23 cellular contexts compared by ENCODE assay signal in genomic region chr13:94454906-94455305, GRCh38. TPM values are rescaled to one million over a fixed set of nuclear protein-coding genes. Genes with fewer than 3 reads are reported as not detected.
DNase-seq lines count a peak whose midpoint lies in the region; ATAC-seq and FAIRE-seq lines count a peak whose summit lies in the region.
"Had no signal": no experiment of that assay in that cellular context is flagged by ENCODE, and none has a peak within 500 bp of the region (broad histone marks: within the 10 kb centered on the region; RNA-seq: fewer than 3 reads in every experiment).

No MANE protein-coding gene starts in this region.

- no peak overlapping the region for H3K27ac Mint-ChIP-seq in activated naive CD4-positive, alpha-beta T cell treated with anti-CD3 and anti-CD28 coated beads for 36 hours
- no peak overlapping the region for H3K27ac Mint-ChIP-seq in activated naive CD4-positive, alpha-beta T cell treated with anti-CD3 and anti-CD28 coated beads, Interleukin-2, amount 10 ng/mL, durations not matched to agents 7 days and 5 days
- no peak overlapping the region for H3K27ac Mint-ChIP-seq in stimulated activated effector memory CD8-positive, alpha-beta T cell treated with anti-CD3 and anti-CD28 coated beads, Interleukin-12 subunit alpha, Interleukin-12 subunit beta, amount 100 ng/mL, for 72 hours
- H3K27ac Mint-ChIP-seq: activated T-helper 1 cell treated with anti-CD3 and anti-CD28 coated beads, Interleukin-12 subunit alpha, Interleukin-12 subunit beta, Interleukin-2, Interleukin-4 antibody, amounts not matched to agents 30 ng/mL and 10 ng/mL and 1 ng/mL, durations not matched to agents 14 hours and 24 hours and 36 hours; CD4-positive, CD25-positive, alpha-beta regulatory T cell; GM23338; memory B cell; naive B cell had no signal

- H3K4me3 ChIP-seq in mesenchymal stem cell (ENCODE audit: insufficient read depth in 1 of 2, low read depth in 1 of 2, low read length in 2 of 2) = no peak overlapping the region
- H3K4me3 ChIP-seq: GM23338, spleen had no signal

- no peak overlapping the region for H3K9ac ChIP-seq in mesenchymal stem cell (ENCODE audit: low read length)

- no peak overlapping the region for H3K4me2 ChIP-seq in mesenchymal stem cell (ENCODE audit: low read length, poor library complexity, severe bottlenecking)
- H3K4me2 ChIP-seq: GM23338 had no signal

- no peaks in the 10 kb centered on the region for H3K4me1 ChIP-seq in mesenchymal stem cell (ENCODE audit: control insufficient read depth, insufficient read depth, low read depth, low read length)
- H3K4me1 ChIP-seq: spleen had no signal

- no peaks in the 10 kb centered on the region for H3K27me3 Mint-ChIP-seq in activated naive CD4-positive, alpha-beta T cell treated with anti-CD3 and anti-CD28 coated beads for 36 hours (ENCODE audit: low read depth)
- H3K27me3 Mint-ChIP-seq in activated naive CD4-positive, alpha-beta T cell treated with anti-CD3 and anti-CD28 coated beads, Interleukin-2, amount 10 ng/mL, durations not matched to agents 7 days and 5 days = no peaks in the 10 kb centered on the region

- H3K4me3 Mint-ChIP-seq in activated naive CD4-positive, alpha-beta T cell treated with anti-CD3 and anti-CD28 coated beads for 36 hours = no peak overlapping the region
- no peak overlapping the region for H3K4me3 Mint-ChIP-seq in activated naive CD4-positive, alpha-beta T cell treated with anti-CD3 and anti-CD28 coated beads, Interleukin-2, amount 10 ng/mL, durations not matched to agents 7 days and 5 days
- H3K4me3 Mint-ChIP-seq in stimulated activated effector memory CD8-positive, alpha-beta T cell treated with anti-CD3 and anti-CD28 coated beads, Interleukin-12 subunit alpha, Interleukin-12 subunit beta, amount 100 ng/mL, for 72 hours = no peak overlapping the region
- H3K4me3 Mint-ChIP-seq: activated T-helper 1 cell treated with anti-CD3 and anti-CD28 coated beads, Interleukin-12 subunit alpha, Interleukin-12 subunit beta, Interleukin-2, Interleukin-4 antibody, amounts not matched to agents 30 ng/mL and 10 ng/mL and 1 ng/mL, durations not matched to agents 14 hours and 24 hours and 36 hours; CD4-positive, CD25-positive, alpha-beta regulatory T cell; GM23338; memory B cell; naive B cell had no signal

- H3K4me1 Mint-ChIP-seq in activated naive CD4-positive, alpha-beta T cell treated with anti-CD3 and anti-CD28 coated beads for 36 hours (ENCODE audit: low read depth) = no peaks in the 10 kb centered on the region
- no peaks in the 10 kb centered on the region for H3K4me1 Mint-ChIP-seq in activated naive CD4-positive, alpha-beta T cell treated with anti-CD3 and anti-CD28 coated beads, Interleukin-2, amount 10 ng/mL, durations not matched to agents 7 days and 5 days
- no peaks in the 10 kb centered on the region for H3K4me1 Mint-ChIP-seq in stimulated activated effector memory CD8-positive, alpha-beta T cell treated with anti-CD3 and anti-CD28 coated beads, Interleukin-12 subunit alpha, Interleukin-12 subunit beta, amount 100 ng/mL, for 72 hours
- H3K4me1 Mint-ChIP-seq: CD4-positive, CD25-positive, alpha-beta regulatory T cell; GM23338; memory B cell; naive B cell had no signal

- no peak overlapping the region for H2AK5ac ChIP-seq in mesenchymal stem cell (ENCODE audit: low read length, severe bottlenecking)

- no peak overlapping the region for H2BK120ac ChIP-seq in mesenchymal stem cell (ENCODE audit: low read depth, low read length)

- no peak overlapping the region for H4K8ac ChIP-seq in mesenchymal stem cell (ENCODE audit: low read length)

- no CpG with 5 or more reads among the region's 2 CpGs for WGBS in mesenchymal stem cell

- no peaks in the 10 kb centered on the region for H3K36me3 ChIP-seq in mesenchymal stem cell (ENCODE audit: control insufficient read depth in 1 of 2, insufficient read depth in 2 of 2, low read depth in 1 of 2, low read length in 2 of 2)
- H3K36me3 ChIP-seq: spleen had no signal

- CTCF ChIA-PET in activated naive CD4-positive, alpha-beta T cell treated with anti-CD3 and anti-CD28 coated beads for 36 hours (lab: Charles Lee) = interaction anchor here (0.6 to 1.6 kb wide), 3 partner anchors 11 to 144 kb away, joined by 3 read pairs; no protein-coding TSS in a partner anchor
- CTCF ChIA-PET in activated naive CD4-positive, alpha-beta T cell treated with anti-CD3 and anti-CD28 coated beads, Interleukin-2, amount 10 ng/mL, durations not matched to agents 7 days and 5 days (lab: Charles Lee) = interaction anchor here (1.1 kb wide), 1 partner anchor 166 kb away, joined by 3 read pairs; no protein-coding TSS in a partner anchor

- no peaks in the 10 kb centered on the region for H3K79me1 ChIP-seq in mesenchymal stem cell (replicated peaks; ENCODE audit: low read length, poor library complexity, severe bottlenecking)

- H3K4ac ChIP-seq in mesenchymal stem cell (ENCODE audit: low read depth in 1 of 2, low read length in 2 of 2) = no peak overlapping the region

- H3K14ac ChIP-seq in mesenchymal stem cell (ENCODE audit: low read length in 2 of 2) = no peak overlapping the region

- H3K23ac ChIP-seq in mesenchymal stem cell (ENCODE audit: low read length in 2 of 2) = no peak overlapping the region

- intact Hi-C loops in activated naive CD4-positive, alpha-beta T cell treated with anti-CD3 and anti-CD28 coated beads for 36 hours (cut with micrococcal nuclease) = loop anchor here (1.0 kb wide), 1 partner anchor 36 kb away; no protein-coding TSS in a partner anchor

- no peak overlapping the region for H3K27ac ChIP-seq in mesenchymal stem cell (ENCODE audit: low read length, poor library complexity, severe bottlenecking)
- H3K27ac ChIP-seq: spleen had no signal

- H3K18ac ChIP-seq in mesenchymal stem cell (ENCODE audit: low read depth in 1 of 2, low read length in 2 of 2) = no peak overlapping the region

- H3K9me3 Mint-ChIP-seq in activated naive CD4-positive, alpha-beta T cell treated with anti-CD3 and anti-CD28 coated beads for 36 hours = no peaks in the 10 kb centered on the region
- H3K9me3 Mint-ChIP-seq in activated naive CD4-positive, alpha-beta T cell treated with anti-CD3 and anti-CD28 coated beads, Interleukin-2, amount 10 ng/mL, durations not matched to agents 7 days and 5 days = no peaks in the 10 kb centered on the region
- no peaks in the 10 kb centered on the region for H3K9me3 Mint-ChIP-seq in stimulated activated effector memory CD8-positive, alpha-beta T cell treated with anti-CD3 and anti-CD28 coated beads, Interleukin-12 subunit alpha, Interleukin-12 subunit beta, amount 100 ng/mL, for 72 hours
- H3K9me3 Mint-ChIP-seq: activated T-helper 1 cell treated with anti-CD3 and anti-CD28 coated beads, Interleukin-12 subunit alpha, Interleukin-12 subunit beta, Interleukin-2, Interleukin-4 antibody, amounts not matched to agents 30 ng/mL and 10 ng/mL and 1 ng/mL, durations not matched to agents 14 hours and 24 hours and 36 hours; GM23338; memory B cell had no signal

- DNase-seq in activated naive CD4-positive, alpha-beta T cell treated with anti-CD3 and anti-CD28 coated beads for 36 hours = peak; percentile 42
- no peak for DNase-seq in activated naive CD4-positive, alpha-beta T cell treated with anti-CD3 and anti-CD28 coated beads, Interleukin-2, amount 10 ng/mL, durations not matched to agents 7 days and 5 days
- DNase-seq in amniotic epithelial cell (ENCODE audit: low read depth) = peak; percentile 13
- DNase-seq in stimulated activated effector memory CD8-positive, alpha-beta T cell treated with anti-CD3 and anti-CD28 coated beads, Interleukin-12 subunit alpha, Interleukin-12 subunit beta, amount 100 ng/mL, for 72 hours (ENCODE audit: low spot score in 2 of 2) = no peak
- DNase-seq in mesenchymal stem cell = no peak
- DNase-seq in urothelium cell line (ENCODE audit: low spot score) = no peak
- DNase-seq: amniotic stem cell; CD4-positive, CD25-positive, alpha-beta regulatory T cell; dermis blood vessel endothelial cell; KBM-7; naive B cell; NCI-H1930; NCI-H345; occipital lobe; OCI-M1; SIG-M5; spleen had no signal

- H2AFZ ChIP-seq in mesenchymal stem cell (ENCODE audit: low read depth, low read length) = no peak overlapping the region
- H2AFZ ChIP-seq: GM23338 had no signal

- peak; percentile 52 for ATAC-seq in HG02759 (IDR thresholded peaks at IDR 0.05; ENCODE audit: unreplicated experiment)
- ATAC-seq in stimulated activated effector memory CD8-positive, alpha-beta T cell treated with anti-CD3 and anti-CD28 coated beads, Interleukin-12 subunit alpha, Interleukin-12 subunit beta, amount 100 ng/mL, for 72 hours = peak; percentile 90
- ATAC-seq: GM23338 had no signal

- no peak for FAIRE-seq in urothelium cell line (lab: Jason Lieb, UNC)
- FAIRE-seq: GM12892 had no signal

- H2BK12ac ChIP-seq in mesenchymal stem cell (ENCODE audit: low read length in 2 of 2) = no peak overlapping the region

- no peaks in the 10 kb centered on the region for H3K36me3 Mint-ChIP-seq in activated naive CD4-positive, alpha-beta T cell treated with anti-CD3 and anti-CD28 coated beads for 36 hours (ENCODE audit: low read depth)
- no peaks in the 10 kb centered on the region for H3K36me3 Mint-ChIP-seq in activated naive CD4-positive, alpha-beta T cell treated with anti-CD3 and anti-CD28 coated beads, Interleukin-2, amount 10 ng/mL, durations not matched to agents 7 days and 5 days
- H3K36me3 Mint-ChIP-seq in stimulated activated effector memory CD8-positive, alpha-beta T cell treated with anti-CD3 and anti-CD28 coated beads, Interleukin-12 subunit alpha, Interleukin-12 subunit beta, amount 100 ng/mL, for 72 hours = no peaks in the 10 kb centered on the region
- H3K36me3 Mint-ChIP-seq: CD4-positive, CD25-positive, alpha-beta regulatory T cell; memory B cell; naive B cell had no signal

- no peak overlapping the region for H2BK5ac ChIP-seq in mesenchymal stem cell (ENCODE audit: low read depth, low read length, poor library complexity, severe bottlenecking)

- no peaks in the 10 kb centered on the region for H3K27me3 ChIP-seq in mesenchymal stem cell (ENCODE audit: control insufficient read depth in 1 of 2, insufficient read depth in 1 of 2, low read length in 2 of 2)

- H4K91ac ChIP-seq in mesenchymal stem cell (ENCODE audit: low read length) = no peak overlapping the region

- H3K9me3 ChIP-seq in mesenchymal stem cell (ENCODE audit: control insufficient read depth, low read length) = no peaks in the 10 kb centered on the region

- no peak overlapping the region for H2BK15ac ChIP-seq in mesenchymal stem cell (ENCODE audit: low read depth, poor library complexity, severe bottlenecking)

RNA-seq across cellular contexts. Expression of gene DCT, which starts 24.6 kb away (rescaled TPM):
- total RNA-seq in activated naive CD4-positive, alpha-beta T cell treated with anti-CD3 and anti-CD28 coated beads for 36 hours = under 1 TPM in 1 of 2 experiments, not detected in 1; 0.10 TPM
- not detected for polyA plus RNA-seq in mesenchymal stem cell (2013, experiment 1 of 2)
- not detected for polyA plus RNA-seq in mesenchymal stem cell (2013, experiment 2 of 2)
- total RNA-seq: activated T-helper 1 cell treated with anti-CD3 and anti-CD28 coated beads, Interleukin-12 subunit alpha, Interleukin-12 subunit beta, Interleukin-2, Interleukin-4 antibody, amounts not matched to agents 30 ng/mL and 10 ng/mL and 1 ng/mL, durations not matched to agents 14 hours and 24 hours and 36 hours; dermis blood vessel endothelial cell; fibroblast of villous mesenchyme had no signal
- polyA plus RNA-seq: GM23338 had no signal

Comparison
In these comparisons a context has a peak if more than half of its experiments do, and no peak if none do; other contexts are left out.
1. DNase-seq: peak in activated naive CD4-positive, alpha-beta T cell treated with anti-CD3 and anti-CD28 coated beads for 36 hours (single experiment) and amniotic epithelial cell (single experiment); none in activated naive CD4-positive, alpha-beta T cell treated with anti-CD3 and anti-CD28 coated beads, Interleukin-2, amount 10 ng/mL, durations not matched to agents 7 days and 5 days (single experiment), stimulated activated effector memory CD8-positive, alpha-beta T cell treated with anti-CD3 and anti-CD28 coated beads, Interleukin-12 subunit alpha, Interleukin-12 subunit beta, amount 100 ng/mL, for 72 hours (0 of 2), mesenchymal stem cell (single experiment) and urothelium cell line (single experiment).